ENCODE assay signal across 15 cellular contexts in genomic region chr16:58448890-58449289, GRCh38.
"Had no signal": no experiment of that assay in that cellular context is flagged by ENCODE, and none has a peak within 500 bp of the region (broad histone marks: within the 10 kb centered on the region; RNA-seq: fewer than 3 reads in every experiment).

No MANE protein-coding gene starts in this region.

- H3K9me3 ChIP-seq: heart right ventricle, mucosa of descending colon, ovary, thyroid gland had no signal

- H3K4me3 ChIP-seq: cardiac muscle cell, heart right ventricle, mucosa of descending colon, ovary, thyroid gland had no signal

- H3K27me3 ChIP-seq: cardiac muscle cell, heart right ventricle, ovary, thyroid gland had no signal

- ATAC-seq: heart right ventricle; left lobe of liver; mucosa of descending colon; naive thymus-derived CD4-positive, alpha-beta T cell; stimulated activated effector memory CD8-positive, alpha-beta T cell treated with anti-CD3 and anti-CD28 coated beads, Interleukin-12 subunit alpha, Interleukin-12 subunit beta, amount 100 ng/mL, for 72 hours had no signal

- H3K27ac ChIP-seq: cardiac muscle cell, heart right ventricle, ovary, thyroid gland had no signal

- FAIRE-seq: frontal cortex, urothelium cell line had no signal

- H3K4me1 ChIP-seq: thyroid gland had no signal

- H3K36me3 ChIP-seq: cardiac muscle cell, heart right ventricle, ovary, thyroid gland had no signal

- DNase-seq: activated CD4-positive, alpha-beta T cell treated with anti-CD3 and anti-CD28 coated beads for 1 hour; activated CD4-positive, alpha-beta T cell treated with anti-CD3 and anti-CD28 coated beads, Interleukin-2, amount 50 U/mL, for 48 hours; activated naive CD4-positive, alpha-beta T cell treated with anti-CD3 and anti-CD28 coated beads, Interleukin-2, amount 10 ng/mL, durations not matched to agents 7 days and 5 days; activated T-cell treated with anti-CD3 and anti-CD28 coated beads, Interleukin-2, amount 50 U/mL, for 1 hour; heart right ventricle; mucosa of descending colon; naive thymus-derived CD4-positive, alpha-beta T cell; ovary; T-helper 9 cell; thyroid gland had no signal
